In the genomic region with DNA sequence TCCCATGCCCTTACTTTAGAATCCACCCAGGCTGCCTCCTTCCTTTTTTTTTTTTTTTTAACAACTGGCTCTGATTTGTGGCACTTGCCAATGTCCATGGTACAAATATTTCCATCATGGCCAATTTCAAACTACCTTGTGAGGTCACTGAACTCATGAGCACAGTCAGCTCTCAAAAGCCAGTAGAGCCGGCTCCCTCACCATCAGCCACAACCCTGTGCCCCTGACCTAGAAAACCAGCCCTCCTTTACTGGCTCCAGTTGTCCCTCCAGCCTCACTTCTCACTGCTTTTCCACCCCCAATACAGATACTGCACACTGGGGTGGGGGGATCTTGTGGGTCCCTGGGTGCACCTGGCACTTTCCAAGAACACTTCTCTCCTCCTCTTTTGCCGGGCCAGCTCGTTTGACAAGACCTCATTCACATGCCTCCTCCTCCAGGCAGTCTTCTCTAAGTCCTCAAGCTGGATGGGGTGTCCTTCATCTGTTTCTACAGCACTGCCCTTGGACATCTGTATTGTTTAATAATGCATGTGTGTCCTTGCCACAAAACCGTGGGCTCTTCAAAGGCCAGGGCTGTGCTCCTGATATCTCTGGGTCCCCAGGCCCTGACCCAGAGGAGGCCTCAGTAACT, we compare ENCODE assay signal across 1 cellular context.
TF ChIP-seq lines count a peak whose summit lies in the region.

No MANE protein-coding gene starts in this region.

TF ChIP-seq in IMR-90, 13 proteins besides CTCF, POLR2A, EP300 and RAD21 (continued from another document):
- TF ChIP-seq MAFK (IDR thresholded peaks at IDR 0.05; ENCODE audit: low read depth, low read length) (no peak), CEBPB (IDR thresholded peaks at IDR 0.05; ENCODE audit: low read depth, low read length) (no peak), CHD1 (IDR thresholded peaks at IDR 0.05; ENCODE audit: low read depth, low read length) (no peak), BHLHE40 (IDR thresholded peaks at IDR 0.05; ENCODE audit: low read depth, low read length) (no peak), MAZ (IDR thresholded peaks at IDR 0.05; ENCODE audit: borderline replicate concordance, low read depth, low read length) (no peak), SMC3 (IDR thresholded peaks at IDR 0.05; ENCODE audit: low read depth, low read length) (no peak), MXI1 (IDR thresholded peaks at IDR 0.05; ENCODE audit: borderline replicate concordance, low read depth, low read length) (no peak), NFE2L2 (IDR thresholded peaks at IDR 0.05; ENCODE audit: low read depth, low read length) (no peak)
- TF ChIP-seq, protein P1, sequence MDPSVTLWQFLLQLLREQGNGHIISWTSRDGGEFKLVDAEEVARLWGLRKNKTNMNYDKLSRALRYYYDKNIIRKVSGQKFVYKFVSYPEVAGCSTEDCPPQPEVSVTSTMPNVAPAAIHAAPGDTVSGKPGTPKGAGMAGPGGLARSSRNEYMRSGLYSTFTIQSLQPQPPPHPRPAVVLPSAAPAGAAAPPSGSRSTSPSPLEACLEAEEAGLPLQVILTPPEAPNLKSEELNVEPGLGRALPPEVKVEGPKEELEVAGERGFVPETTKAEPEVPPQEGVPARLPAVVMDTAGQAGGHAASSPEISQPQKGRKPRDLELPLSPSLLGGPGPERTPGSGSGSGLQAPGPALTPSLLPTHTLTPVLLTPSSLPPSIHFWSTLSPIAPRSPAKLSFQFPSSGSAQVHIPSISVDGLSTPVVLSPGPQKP (IDR thresholded peaks at IDR 0.05; ENCODE audit: borderline replicate concordance, low read depth, low read length) = no peak
